In the genomic region with DNA sequence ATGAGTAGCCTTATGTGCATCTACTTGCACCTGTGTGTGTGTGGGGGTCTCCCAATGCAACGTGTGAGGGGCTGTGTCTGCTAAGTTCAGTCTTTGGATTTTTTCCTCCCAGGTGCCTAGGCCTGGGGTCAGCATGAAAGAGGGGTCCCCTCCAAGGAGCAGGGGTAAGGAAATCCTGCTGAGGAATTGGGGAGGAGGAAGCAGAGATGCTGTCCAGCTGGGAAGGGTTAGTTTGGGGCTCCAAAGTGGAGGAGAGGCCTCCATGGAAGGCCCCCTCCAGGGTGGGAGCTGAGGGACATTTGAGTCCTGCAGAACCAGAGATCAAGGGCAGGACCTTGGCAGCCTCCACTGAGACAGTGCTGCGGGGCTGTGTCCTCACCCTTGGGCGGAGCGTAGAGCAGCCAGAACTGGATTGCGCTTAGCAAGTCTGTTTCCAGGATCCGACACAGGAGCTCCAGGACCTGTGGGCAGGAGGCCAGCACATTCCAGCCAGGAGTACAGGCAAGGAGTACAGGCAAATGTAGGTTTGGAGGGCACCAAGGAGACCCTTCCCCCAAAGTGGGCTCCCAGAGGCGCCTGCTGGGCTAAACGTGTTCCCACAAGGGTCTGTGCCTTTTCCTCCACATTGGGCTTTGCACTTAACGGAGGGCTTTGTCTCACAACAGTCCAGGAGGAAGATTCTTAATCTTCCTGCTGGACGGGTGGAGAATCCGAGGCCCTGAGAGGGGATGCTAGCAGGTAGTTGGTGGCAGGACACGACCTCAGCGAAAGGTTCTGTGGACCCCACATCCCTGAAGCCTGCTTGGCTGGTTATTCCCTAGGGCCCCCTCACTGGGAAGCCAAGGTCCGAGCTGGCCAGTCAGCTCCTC, we compare ENCODE assay signal across 18 cellular contexts. TPM values are rescaled to one million over a fixed set of nuclear protein-coding genes. Genes with fewer than 3 reads are reported as not detected.
DNase-seq lines count a peak whose midpoint lies in the region; FAIRE-seq and TF ChIP-seq lines count a peak whose summit lies in the region.
"Had no signal": no experiment of that assay in that cellular context is flagged by ENCODE, and none has a peak within 500 bp of the region (broad histone marks: within the 10 kb centered on the region; RNA-seq: fewer than 3 reads in every experiment).

No MANE protein-coding gene starts in this region.

- no peak for TF ChIP-seq EP300 in Ishikawa (IDR thresholded peaks at IDR 0.05; ENCODE audit: borderline replicate concordance)

- no peak overlapping the region for H3K27ac ChIP-seq in prostate gland
- H3K27ac ChIP-seq: esophagus squamous epithelium had no signal

- no peaks in the 10 kb centered on the region for H3K4me1 ChIP-seq in prostate gland (replicated peaks)

- no peaks in the 10 kb centered on the region for H3K9me3 ChIP-seq in prostate gland
- H3K9me3 ChIP-seq: esophagus squamous epithelium had no signal

- 74% methylated on average over 14 of the region's 14 CpGs for WGBS in prostate gland

- FAIRE-seq in HTR-8/SVneo (lab: Jason Lieb, UNC), result no peak
- FAIRE-seq: A204.1, astrocyte had no signal

- no peak for TF ChIP-seq RAD21 in Ishikawa (IDR thresholded peaks at IDR 0.05; ENCODE audit: low read depth)

- no peak for TF ChIP-seq POLR2A in prostate gland (IDR thresholded peaks at IDR 0.05)

- TF ChIP-seq CTCF in prostate gland (IDR thresholded peaks at IDR 0.05), result no peak

- H3K36me3 ChIP-seq in prostate gland, result no peaks in the 10 kb centered on the region
- H3K36me3 ChIP-seq: esophagus squamous epithelium had no signal

- peak; percentile 12 for DNase-seq in activated CD4-positive, CD25-positive, alpha-beta regulatory T cell treated with anti-CD3 and anti-CD28 coated beads, Interleukin-2, amount 50 U/mL, for 72 hours
- no peak for DNase-seq in activated CD4-positive, CD25-positive, alpha-beta regulatory T cell (lab: John Stamatoyannopoulos, UW)
- peak; percentile 12 for DNase-seq in iPS-NIHi7 (ENCODE audit: extremely low spot score)
- peak; percentile 67 for DNase-seq in prostate gland (ENCODE audit: low spot score)
- no peak for DNase-seq in midbrain (lab: John Stamatoyannopoulos, UW)
- no peak for DNase-seq in HTR-8/SVneo (ENCODE audit: insufficient read length, low spot score)
- DNase-seq in NCI-H1436 (lab: John Stamatoyannopoulos, UW), result no peak
- DNase-seq: activated CD8-positive, alpha-beta T cell treated with anti-CD3 and anti-CD28 coated beads for 36 hours; activated gamma-delta T cell; dermis blood vessel endothelial cell; DMS53; esophagus squamous epithelium; NCI-H1694 treated with DMSO at 0.1 percent for 48 hours; NCI-H524 treated with DMSO at 0.1 percent for 48 hours had no signal

- intact Hi-C loops in prostate gland (cut with DNase I), result no loop called here

- no peaks in the 10 kb centered on the region for H3K27me3 ChIP-seq in prostate gland (replicated peaks; ENCODE audit: insufficient read depth)
- H3K27me3 ChIP-seq: esophagus squamous epithelium had no signal

- H3K4me3 ChIP-seq in prostate gland, result no peak overlapping the region
- H3K4me3 ChIP-seq: esophagus squamous epithelium had no signal

TF ChIP-seq in Ishikawa, 13 proteins besides CTCF, POLR2A, EP300 and RAD21:
- peak; percentile 47; the same call in 1 of the 2 replicates for TF ChIP-seq TEAD4 (IDR thresholded peaks at IDR 0.05)
- no peak for TF ChIP-seq ZBTB7A (IDR thresholded peaks at IDR 0.05; ENCODE audit: low read depth)
TF ChIP-seq in Ishikawa: peak in this region for 1.

RNA-seq across cellular contexts. Expression of a gene that starts 10.1 kb away (rescaled TPM):
- under 1 TPM in 1 of 2 donors, not detected in 1; 0.57 TPM for total RNA-seq in prostate gland
- total RNA-seq: activated CD8-positive, alpha-beta T cell treated with anti-CD3 and anti-CD28 coated beads for 36 hours; astrocyte; dermis blood vessel endothelial cell; esophagus squamous epithelium; kidney epithelial cell had no signal

RNA-seq across cellular contexts. Expression of a gene that starts 40.7 kb away (rescaled TPM):
- 10 to 100 TPM; 52.6 to 64.4 TPM for total RNA-seq in prostate gland

Comparison
In these comparisons a context has a peak if more than half of its experiments do, and no peak if none do; other contexts are left out.
1. DNase-seq: peak in activated CD4-positive, CD25-positive, alpha-beta regulatory T cell treated with anti-CD3 and anti-CD28 coated beads, Interleukin-2, amount 50 U/mL, for 72 hours (single experiment), iPS-NIHi7 (single experiment) and prostate gland (single experiment); none in activated CD4-positive, CD25-positive, alpha-beta regulatory T cell (0 of 4), midbrain (single experiment), HTR-8/SVneo (single experiment) and NCI-H1436 (single experiment).